In the genomic region with DNA sequence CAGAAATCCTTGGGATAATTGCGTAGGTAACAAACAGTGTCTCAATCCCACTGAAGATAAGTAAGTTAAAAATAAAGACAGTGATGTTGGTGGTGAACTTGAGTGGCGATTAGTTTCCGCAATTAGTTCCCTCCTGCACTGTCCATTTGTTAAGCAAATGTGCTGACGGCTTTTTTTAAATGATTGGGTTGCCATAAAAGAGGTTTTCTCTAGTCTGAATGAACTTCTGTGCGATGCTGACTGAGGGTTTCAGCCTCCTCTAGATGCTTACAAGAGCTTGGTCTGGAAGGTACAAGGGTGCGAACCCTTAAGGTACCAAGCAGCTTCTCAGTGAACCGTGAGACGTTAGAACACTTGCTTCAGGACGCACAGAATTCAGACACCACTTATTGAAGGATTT, we compare ENCODE assay signal across 9 cellular contexts. TPM values are rescaled to one million over a fixed set of nuclear protein-coding genes. Genes with fewer than 3 reads are reported as not detected.
A peak's percentile ranks its signal among the peaks of the same experiment; 100 is the strongest.
DNase-seq lines count a peak whose midpoint lies in the region; ATAC-seq and TF ChIP-seq lines count a peak whose summit lies in the region.
"Had no signal": no experiment of that assay in that cellular context is flagged by ENCODE, and none has a peak within 500 bp of the region (broad histone marks: within the 10 kb centered on the region; RNA-seq: fewer than 3 reads in every experiment).

No MANE protein-coding gene starts in this region.

- no peaks in the 10 kb centered on the region for H3K36me3 ChIP-seq in PC-3 (ENCODE audit: low read depth, low read length)
- H3K36me3 ChIP-seq in spleen = no peaks in the 10 kb centered on the region
- H3K36me3 ChIP-seq in WERI-Rb-1 = no peaks in the 10 kb centered on the region

- H3K27me3 ChIP-seq in PC-3 (ENCODE audit: low read length) (no peaks in the 10 kb centered on the region), spleen (replicated peaks in 1 of 7) (peaks cover 0 to 6% (median 0%) of the 10 kb centered on the region in 7 donors), WERI-Rb-1 (ENCODE audit: insufficient read depth, low read depth, severe bottlenecking) (peaks cover 66% of the 10 kb centered on the region)

- ATAC-seq in PC-3 (no peak), HG02870 (IDR thresholded peaks at IDR 0.05; ENCODE audit: unreplicated experiment) (no peak)

- H3K4me2 ChIP-seq in PC-3 (ENCODE audit: low read length) = peak overlapping the region; percentile 84

- no peaks in the 10 kb centered on the region for H3K9me3 ChIP-seq in PC-3 (ENCODE audit: low read length)
- H3K9me3 ChIP-seq in spleen = no peaks in the 10 kb centered on the region
- no peaks in the 10 kb centered on the region for H3K9me3 ChIP-seq in WERI-Rb-1 (ENCODE audit: severe bottlenecking)
- H3K9me3 ChIP-seq: A549 had no signal

- intact Hi-C loops in PC-3 (cut with micrococcal nuclease) (no loop called here), spleen (cut with DNase I; ENCODE audit: low total_unique reads) (no loop called here)

- H3K27ac ChIP-seq in PC-3 (ENCODE audit: low read length) (no peak overlapping the region), spleen (peak overlapping the region; percentile 80 to 98 (median 90)), WERI-Rb-1 (no peak overlapping the region)
- H3K27ac ChIP-seq: A549 had no signal

- POLR2A ChIA-PET in PC-3 (lab: Charles Lee; ENCODE audit: unreplicated experiment) = no interaction called here

- WGBS in spleen, 5 donors = 11 to 31% (median 18%) methylated on average over 9 of the region's 9 CpGs

- peaks cover 41% of the 10 kb centered on the region for H3K4me1 ChIP-seq in PC-3 (ENCODE audit: insufficient read depth, low read length)
- H3K4me1 ChIP-seq in spleen = peaks cover 18 to 87% (median 60%) of the 10 kb centered on the region in 6 donors
- H3K4me1 ChIP-seq: A549 had no signal

- H3F3A ChIP-seq in PC-3 (ENCODE audit: low read length, unreplicated experiment) = no peaks in the 10 kb centered on the region

- no peak for TF ChIP-seq POLR2A in spleen (IDR thresholded peaks at IDR 0.05)

- no peaks in the 10 kb centered on the region for H3K9me2 ChIP-seq in PC-3 (replicated peaks; ENCODE audit: low read length)

- peak overlapping the region; percentile 65 for H3K9ac ChIP-seq in PC-3 (ENCODE audit: low read length)

- CTCF ChIA-PET in PC-3 (lab: Charles Lee) = no interaction called here

- H2AFZ ChIP-seq in PC-3 (ENCODE audit: low read length) = peak overlapping the region; percentile 95

- BruUV-seq in PC-3 (replicated peaks; lab: Mats Ljungman, UMichigan) = no TSS peak

- no peaks in the 10 kb centered on the region for H4K20me1 ChIP-seq in PC-3 (ENCODE audit: low read length)

- TF ChIP-seq CTCF in PC-3 (conservative IDR thresholded peaks at IDR 0.05; ENCODE audit: low read depth, low read length) (no peak), foreskin fibroblast (IDR thresholded peaks at IDR 0.05; ENCODE audit: low read depth, low read length) (no peak), spleen (IDR thresholded peaks at IDR 0.05 in 8 of 11, conservative IDR thresholded peaks at IDR 0.05 in 3 of 11) (no peak), WERI-Rb-1 (IDR thresholded peaks at IDR 0.05; ENCODE audit: low read depth, low read length) (no peak)

- DNase-seq in NCI-H1105 treated with DMSO at 0.1 percent for 48 hours (lab: John Stamatoyannopoulos, UW) (peak; percentile 23), NCI-H1105 (lab: John Stamatoyannopoulos, UW) (no peak), PC-3 (no peak), foreskin fibroblast (peak in 1 of 2 donors; percentile 2), spleen (no peak), dermis blood vessel endothelial cell (no peak), WERI-Rb-1 (no peak)

- H3K4me3 ChIP-seq in PC-3 (ENCODE audit: low read length) (peak overlapping the region; percentile 75), foreskin fibroblast (ENCODE audit: low read depth in 1 of 2, low read length in 2 of 2) (peak overlapping the region; percentile 51 to 76), spleen (peak overlapping the region; percentile 63 to 91 (median 76)), WERI-Rb-1 (ENCODE audit: low read depth, low read length) (no peak overlapping the region)

- peaks cover 26% of the 10 kb centered on the region for H3K79me2 ChIP-seq in PC-3 (ENCODE audit: low read length)

RNA-seq across cellular contexts. Expression of a gene that starts 0.7 kb away (rescaled TPM):
- total RNA-seq in PC-3 (2014; rRNA removed) = 6.2 and 9.8 TPM in 2 replicates
- total RNA-seq in spleen = 100 to 1,000 TPM in 6 of 7 donors, 10 to 100 TPM in 1; 80.3 to 205 (median 124) TPM
- 1 to 10 TPM; 5.6 to 7.4 (median 6.7) TPM for polyA plus RNA-seq in spleen
- total RNA-seq in dermis blood vessel endothelial cell = 9.0 and 11.9 TPM in 2 replicates
- polyA plus RNA-seq: A549 had no signal

Comparison
In these comparisons a context has a peak if more than half of its experiments do, and no peak if none do; other contexts are left out.
1. H3K27ac ChIP-seq: peak in spleen (8 of 8); none in PC-3 (single experiment) and WERI-Rb-1 (single experiment).